ENCODE assay signal across 15 cellular contexts in genomic region chr14:76509291-76509690, GRCh38.
DNase-seq lines count a peak whose midpoint lies in the region; ATAC-seq, FAIRE-seq and TF ChIP-seq lines count a peak whose summit lies in the region.
"Had no signal": no experiment of that assay in that cellular context is flagged by ENCODE, and none has a peak within 500 bp of the region (broad histone marks: within the 10 kb centered on the region; RNA-seq: fewer than 3 reads in every experiment).

No MANE protein-coding gene starts in this region.

- H3K27me3 ChIP-seq in A673 (replicated peaks; ENCODE audit: insufficient read depth, low read depth, low read length, poor library complexity) (no peaks in the 10 kb centered on the region), HCT116 (ENCODE audit: insufficient read depth, low read length) (peaks cover 35% of the 10 kb centered on the region), H1 (replicated peaks in 1 of 4; ENCODE audit: control insufficient read depth in 3 of 4, extremely low read depth in 1 of 4, insufficient read depth in 3 of 4, low read length in 3 of 4) (no peaks in the 10 kb centered on the region; a peak in 1 of 7 replicates), trophoblast cell (ENCODE audit: insufficient read depth, low read length) (no peaks in the 10 kb centered on the region)

- POLR2A ChIA-PET in A673 (lab: Charles Lee; ENCODE audit: low non-redundant PET): no interaction called here
- POLR2A ChIA-PET in HCT116 (lab: Charles Lee): no interaction called here
- POLR2A ChIA-PET in H1 (lab: Charles Lee; ENCODE audit: partially characterized antibody): no interaction called here

- H2AK5ac ChIP-seq in H1 (ENCODE audit: low read depth, low read length) (no peak overlapping the region), trophoblast cell (ENCODE audit: low read length) (no peak overlapping the region)

- H3K27ac ChIP-seq in A673 (ENCODE audit: low read depth, low read length, poor library complexity, severe bottlenecking) (no peak overlapping the region), HCT116 (ENCODE audit: low read depth, low read length) (no peak overlapping the region), H1 (ENCODE audit: low read depth, low read length) (no peak overlapping the region), trophoblast cell (ENCODE audit: low read depth, low read length) (no peak overlapping the region)

- H2BK20ac ChIP-seq in H1 (ENCODE audit: low read length): no peak overlapping the region

- H3K14ac ChIP-seq in H1 (ENCODE audit: insufficient read length) (no peak overlapping the region), trophoblast cell (ENCODE audit: low read length) (no peak overlapping the region)

- RAD21 ChIA-PET in HCT116 (lab: Charles Lee; ENCODE audit: low non-redundant PET in 1 of 2, low total read pairs in 2 of 2, uncharacterized antibody in 2 of 2, unreplicated experiment in 2 of 2): no interaction called here

- H2BK12ac ChIP-seq in H1 (ENCODE audit: low read depth, low read length): no peak overlapping the region
- no peak overlapping the region for H2BK12ac ChIP-seq in trophoblast cell (ENCODE audit: low read length)

- H3K36me3 ChIP-seq in A673 (ENCODE audit: insufficient read depth, low read length, poor library complexity, severe bottlenecking): no peaks in the 10 kb centered on the region
- H3K36me3 ChIP-seq in HCT116 (ENCODE audit: control insufficient read depth in 1 of 2, insufficient read depth in 2 of 2, low read length in 2 of 2): no peaks in the 10 kb centered on the region
- no peaks in the 10 kb centered on the region for H3K36me3 ChIP-seq in H1 (ENCODE audit: control insufficient read depth in 2 of 4, insufficient read depth in 4 of 4, low read length in 3 of 4)
- H3K36me3 ChIP-seq in trophoblast cell (ENCODE audit: control insufficient read depth in 1 of 2, insufficient read depth in 2 of 2, low read length in 2 of 2): no peaks in the 10 kb centered on the region

- H4K12ac ChIP-seq in trophoblast cell (ENCODE audit: low read depth, low read length): no peak overlapping the region

- BruUV-seq in A673 (replicated peaks; lab: Mats Ljungman, UMichigan) (no TSS peak), HCT116 (replicated peaks; lab: Mats Ljungman, UMichigan) (no TSS peak)

- H3K9ac ChIP-seq in HCT116 (ENCODE audit: low read length) (no peak overlapping the region), H1 (replicated peaks in 1 of 4; ENCODE audit: extremely low read depth in 1 of 4, low read depth in 3 of 4, low read length in 3 of 4) (no peak overlapping the region), trophoblast cell (ENCODE audit: low read length) (peak overlapping the region; percentile 38)

- no peak for TF ChIP-seq EP300 in H1 (IDR thresholded peaks at IDR 0.05; ENCODE audit: borderline replicate concordance in 1 of 2, low read depth in 2 of 2, low read length in 2 of 2)

- 92% methylated on average over 6 of the region's 6 CpGs; no CpG with 5 or more reads in 1 of the 2 experiments for WGBS in H1 (ENCODE audit: extremely low coverage in 1 of 2, insufficient coverage in 1 of 2, insufficient read length in 1 of 2, insufficient replicate concordance in 2 of 2, low coverage in 1 of 2, low lambda C conversion rate in 2 of 2, missing lambda C conversion rate in 1 of 2), 2 experiments
- no CpG with 5 or more reads among the region's 6 CpGs for WGBS in trophoblast cell (ENCODE audit: extremely low coverage, insufficient coverage, insufficient read length)

- no peak for DNase-seq in A673 (ENCODE audit: low spot score)
- DNase-seq in HCT116 (ENCODE audit: low read depth, low spot score): no peak
- no peak for DNase-seq in H1 (ENCODE audit: low read depth in 1 of 2, low spot score in 2 of 2)
- DNase-seq in trophoblast cell: no peak
- DNase-seq in UCSD-AML1 (lab: John Stamatoyannopoulos, UW; ENCODE audit: unreplicated experiment): no peak
- no peak for DNase-seq in hepatic stellate cell (ENCODE audit: low spot score)
- no peak for DNase-seq in NCI-H748 treated with DMSO at 0.1 percent for 48 hours (lab: John Stamatoyannopoulos, UW)
- DNase-seq: ACHN, DND-41, HCEC 1CT, NCI-H1105, NCI-H2107, NCI-H226, NCI-H524 treated with DMSO at 0.1 percent for 48 hours had no signal

- no peak overlapping the region for H3K4me2 ChIP-seq in HCT116 (ENCODE audit: low read length)
- H3K4me2 ChIP-seq in H1 (ENCODE audit: insufficient read depth in 1 of 2, low read depth in 2 of 2, low read length in 2 of 2): no peak overlapping the region
- no peak overlapping the region for H3K4me2 ChIP-seq in trophoblast cell (ENCODE audit: low read length)

- H2AFZ ChIP-seq in HCT116 (ENCODE audit: low read depth, low read length, poor library complexity, severe bottlenecking) (no peak overlapping the region), H1 (ENCODE audit: low read length) (no peak overlapping the region), trophoblast cell (ENCODE audit: insufficient read depth, low read length, poor library complexity) (no peak overlapping the region)

- no peaks in the 10 kb centered on the region for H4K20me1 ChIP-seq in HCT116 (ENCODE audit: insufficient read depth)
- H4K20me1 ChIP-seq in H1 (replicated peaks in 1 of 2; ENCODE audit: control insufficient read depth in 1 of 2, insufficient read depth in 2 of 2, low read length in 2 of 2): no peaks in the 10 kb centered on the region

- H3K23me2 ChIP-seq in H1 (ENCODE audit: low read depth, low read length): no peaks in the 10 kb centered on the region

- CTCF ChIA-PET in A673 (lab: Charles Lee) (no interaction called here), HCT116 (lab: Charles Lee) (no interaction called here), H1 (lab: Charles Lee; ENCODE audit: partially characterized antibody) (interaction anchor here (1.0 to 2.8 kb wide), 7 partner anchors 11 to 137 kb away, joined by 3 to 15 read pairs (median 3); no protein-coding TSS in a partner anchor)

- no peak overlapping the region for H2BK120ac ChIP-seq in H1 (replicated peaks; ENCODE audit: low read depth, low read length)
- H2BK120ac ChIP-seq in trophoblast cell (ENCODE audit: insufficient read depth, low read length, poor library complexity): no peak overlapping the region

- no peak overlapping the region for H2BK15ac ChIP-seq in H1 (ENCODE audit: low read length)

- TF ChIP-seq CTCF in A673 (conservative IDR thresholded peaks at IDR 0.05; ENCODE audit: low read depth, low read length) (peak; percentile 35; the same call in 1 of the 2 replicates), HCT116 (IDR thresholded peaks at IDR 0.05 in 2 of 3, conservative IDR thresholded peaks at IDR 0.05 in 1 of 3; ENCODE audit: borderline replicate concordance in 1 of 3, insufficient read depth in 1 of 3, low read depth in 2 of 3, low read length in 2 of 3) (no peak), H1 (IDR thresholded peaks at IDR 0.05; ENCODE audit: control extremely low read depth in 1 of 3, insufficient read depth in 1 of 3, low read depth in 1 of 3, low read length in 3 of 3) (peak in 2 of 3 experiments; percentile 15 to 41; a peak in 2 of 4 replicates)

- H3K9me3 ChIP-seq in A673 (ENCODE audit: low read depth, low read length, poor library complexity, severe bottlenecking): no peaks in the 10 kb centered on the region
- no peaks in the 10 kb centered on the region for H3K9me3 ChIP-seq in HCT116 (ENCODE audit: control insufficient read depth in 1 of 2, insufficient read depth in 1 of 2, low read depth in 1 of 2, low read length in 2 of 2)
- H3K9me3 ChIP-seq in H1 (ENCODE audit: insufficient read depth in 2 of 2, low read depth in 1 of 2, low read length in 1 of 2): no peaks in the 10 kb centered on the region
- H3K9me3 ChIP-seq in trophoblast cell (ENCODE audit: insufficient read depth, low read depth, low read length): no peaks in the 10 kb centered on the region

- intact Hi-C loops in A673 (cut with micrococcal nuclease; ENCODE audit: unreplicated experiment) (no loop called here), HCT116 (cut with micrococcal nuclease) (no loop called here)

- H3K23ac ChIP-seq in H1 (ENCODE audit: insufficient read length): no peak overlapping the region
- H3K23ac ChIP-seq in trophoblast cell (ENCODE audit: low read length): no peak overlapping the region

- peak; percentile 32; the same call in 1 of the 2 replicates for ATAC-seq in HCT116
- ATAC-seq: Panc1 had no signal

- peaks cover 3% of the 10 kb centered on the region for H3K4me1 ChIP-seq in A673 (ENCODE audit: insufficient read depth, low read length, poor library complexity, severe bottlenecking)
- no peaks in the 10 kb centered on the region for H3K4me1 ChIP-seq in HCT116 (ENCODE audit: control insufficient read depth in 1 of 2, insufficient read depth in 2 of 2, low read length in 2 of 2)
- peaks cover 0 to 5% (median 0%) of the 10 kb centered on the region in 4 experiments; a peak in 4 of 7 replicates for H3K4me1 ChIP-seq in H1 (replicated peaks in 1 of 4; ENCODE audit: control insufficient read depth in 3 of 4, insufficient read depth in 4 of 4, low read length in 3 of 4)
- no peaks in the 10 kb centered on the region for H3K4me1 ChIP-seq in trophoblast cell (ENCODE audit: control insufficient read depth in 1 of 2, insufficient read depth in 2 of 2, low read length in 2 of 2)

- FAIRE-seq in H1 (lab: Jason Lieb, UNC): no peak

- H4K91ac ChIP-seq in H1 (replicated peaks; ENCODE audit: insufficient read length, low read length) (no peak overlapping the region), trophoblast cell (ENCODE audit: low read depth, low read length) (no peak overlapping the region)

- H3K56ac ChIP-seq in H1 (replicated peaks; ENCODE audit: insufficient read length, low read depth, low read length): no peak overlapping the region

- no peak for TF ChIP-seq RAD21 in HCT116 (IDR thresholded peaks at IDR 0.05; ENCODE audit: low read depth)
- peak; percentile 19 to 32; a peak in 2 of 4 replicates for TF ChIP-seq RAD21 in H1 (IDR thresholded peaks at IDR 0.05 in 1 of 2, conservative IDR thresholded peaks at IDR 0.05 in 1 of 2; ENCODE audit: low read depth in 2 of 2, low read length in 2 of 2)

- no peak overlapping the region for H4K8ac ChIP-seq in H1 (ENCODE audit: extremely low read depth, insufficient read depth, low read length)
- H4K8ac ChIP-seq in trophoblast cell (ENCODE audit: low read depth, low read length): no peak overlapping the region

- TF ChIP-seq POLR2A in HCT116 (IDR thresholded peaks at IDR 0.05; ENCODE audit: borderline replicate concordance, extremely low read depth, insufficient read depth, insufficient read length) (no peak), H1 (IDR thresholded peaks at IDR 0.05; ENCODE audit: control extremely low read depth in 1 of 2, low read depth in 2 of 2, low read length in 2 of 2) (no peak)

- H2BK5ac ChIP-seq in H1 (ENCODE audit: low read depth, low read length): no peak overlapping the region
- no peak overlapping the region for H2BK5ac ChIP-seq in trophoblast cell (ENCODE audit: low read depth, low read length, poor library complexity)

- H3K79me1 ChIP-seq in H1 (ENCODE audit: low read depth, low read length) (no peaks in the 10 kb centered on the region), trophoblast cell (ENCODE audit: low read length) (no peaks in the 10 kb centered on the region)

- H3K4ac ChIP-seq in H1 (replicated peaks; ENCODE audit: insufficient read length, low read depth, low read length) (no peak overlapping the region), trophoblast cell (ENCODE audit: low read depth, low read length) (no peak overlapping the region)

- H3K18ac ChIP-seq in H1 (ENCODE audit: extremely low read depth, low read length) (no peak overlapping the region), trophoblast cell (ENCODE audit: low read length) (no peak overlapping the region)

- H3K9me2 ChIP-seq in HCT116 (ENCODE audit: insufficient read depth): no peaks in the 10 kb centered on the region

- no peaks in the 10 kb centered on the region for H3K79me2 ChIP-seq in HCT116 (ENCODE audit: insufficient read depth, low read length)
- no peaks in the 10 kb centered on the region for H3K79me2 ChIP-seq in H1 (ENCODE audit: control insufficient read depth in 1 of 2, insufficient read depth in 2 of 2, low read length in 2 of 2)
- no peaks in the 10 kb centered on the region for H3K79me2 ChIP-seq in trophoblast cell (ENCODE audit: control insufficient read depth, insufficient read depth, low read length, poor library complexity)

- no peak overlapping the region for H3K4me3 ChIP-seq in A673 (ENCODE audit: low read depth, low read length, poor library complexity, severe bottlenecking)
- H3K4me3 ChIP-seq in HCT116 (replicated peaks in 1 of 2; ENCODE audit: low read depth in 1 of 2, low read length in 2 of 2): no peak overlapping the region
- no peak overlapping the region for H3K4me3 ChIP-seq in H1 (ENCODE audit: extremely low read depth in 1 of 4, insufficient read depth in 2 of 4, low read depth in 3 of 4, low read length in 4 of 4)
- no peak overlapping the region for H3K4me3 ChIP-seq in trophoblast cell (ENCODE audit: low read depth, low read length)

- no peak overlapping the region for H4K5ac ChIP-seq in H1 (ENCODE audit: insufficient read length, low read depth, low read length)

Comparison
In these comparisons a context has a peak if more than half of its experiments do, and no peak if none do; other contexts are left out.
1. CTCF ChIP-seq: peak in A673 (single experiment) and H1 (2 of 3); none in HCT116 (0 of 3).